ENCODE assay signal across 7 cellular contexts in genomic region chr5:145347026-145347616, GRCh38.
DNase-seq lines count a peak whose midpoint lies in the region; ATAC-seq, FAIRE-seq and TF ChIP-seq lines count a peak whose summit lies in the region.

No MANE protein-coding gene starts in this region.

- TF ChIP-seq POLR2A in GM12892 (IDR thresholded peaks at IDR 0.05; ENCODE audit: low read depth, low read length) = no peak

- H3K27ac Mint-ChIP-seq in activated CD4-positive, alpha-beta T cell treated with anti-CD3 and anti-CD28 coated beads for 36 hours = no peak overlapping the region

- no peaks in the 10 kb centered on the region for H3K9me3 Mint-ChIP-seq in activated CD4-positive, alpha-beta T cell treated with anti-CD3 and anti-CD28 coated beads for 36 hours (ENCODE audit: low read depth)

- H3K27ac ChIP-seq in tibial artery = peak overlapping the region in 1 of 2 donors; percentile 32

- no peaks in the 10 kb centered on the region for H3K27me3 Mint-ChIP-seq in activated CD4-positive, alpha-beta T cell treated with anti-CD3 and anti-CD28 coated beads for 36 hours

- peak; percentile 63 for ATAC-seq in HG03139 (IDR thresholded peaks at IDR 0.05; ENCODE audit: unreplicated experiment)
- no peak for ATAC-seq in activated CD4-positive, alpha-beta T cell treated with anti-CD3 and anti-CD28 coated beads for 36 hours

- DNase-seq in GM12892 (ENCODE audit: insufficient read length) (no peak), SW480 (ENCODE audit: low spot score) (peak; percentile 25), iPS-NIHi7 (ENCODE audit: extremely low spot score) (peak; percentile 40), tibial artery (no peak), NCI-H1436 treated with DMSO at 0.1 percent for 48 hours (lab: John Stamatoyannopoulos, UW) (no peak)
- DNase-seq in activated CD4-positive, alpha-beta T cell treated with anti-CD3 and anti-CD28 coated beads for 36 hours = no peak

- intact Hi-C loops in tibial artery (cut with DNase I; ENCODE audit: low total_unique reads) = no loop called here
- intact Hi-C loops in activated CD4-positive, alpha-beta T cell treated with anti-CD3 and anti-CD28 coated beads for 36 hours (cut with DNase I, micrococcal nuclease) = no loop called here

- H3K36me3 ChIP-seq in tibial artery = no peaks in the 10 kb centered on the region

- no peaks in the 10 kb centered on the region for H3K36me3 Mint-ChIP-seq in activated CD4-positive, alpha-beta T cell treated with anti-CD3 and anti-CD28 coated beads for 36 hours (ENCODE audit: low read depth)

- no peaks in the 10 kb centered on the region for H3K27me3 ChIP-seq in tibial artery

- CTCF ChIA-PET in activated CD4-positive, alpha-beta T cell treated with anti-CD3 and anti-CD28 coated beads for 36 hours (lab: Charles Lee) = no interaction called here

- peak; percentile 30 for FAIRE-seq in GM12892 (lab: Jason Lieb, UNC)

- H3K4me3 Mint-ChIP-seq in activated CD4-positive, alpha-beta T cell treated with anti-CD3 and anti-CD28 coated beads for 36 hours = no peak overlapping the region

- POLR2A ChIA-PET in activated CD4-positive, alpha-beta T cell treated with anti-CD3 and anti-CD28 coated beads for 36 hours (lab: Charles Lee) = no interaction called here

- no peaks in the 10 kb centered on the region for H3K9me3 ChIP-seq in tibial artery

- TF ChIP-seq CTCF in tibial artery (IDR thresholded peaks at IDR 0.05) = peak in 1 of 2 experiments; percentile 41

- no peaks in the 10 kb centered on the region for H3K4me1 Mint-ChIP-seq in activated CD4-positive, alpha-beta T cell treated with anti-CD3 and anti-CD28 coated beads for 36 hours

- H3K4me3 ChIP-seq in tibial artery = no peak overlapping the region

- H3K4me1 ChIP-seq in tibial artery = peaks cover 0 to 32% (median 12%) of the 10 kb centered on the region in 4 donors

Comparison
In these comparisons a context has a peak if more than half of its experiments do, and no peak if none do; other contexts are left out.
1. DNase-seq: peak in SW480 (single experiment) and iPS-NIHi7 (single experiment); none in GM12892 (single experiment), tibial artery (0 of 2), NCI-H1436 treated with DMSO at 0.1 percent for 48 hours (single experiment) and activated CD4-positive, alpha-beta T cell treated with anti-CD3 and anti-CD28 coated beads for 36 hours (single experiment).